ENCODE assay signal across 14 cellular contexts in the genomic region with DNA sequence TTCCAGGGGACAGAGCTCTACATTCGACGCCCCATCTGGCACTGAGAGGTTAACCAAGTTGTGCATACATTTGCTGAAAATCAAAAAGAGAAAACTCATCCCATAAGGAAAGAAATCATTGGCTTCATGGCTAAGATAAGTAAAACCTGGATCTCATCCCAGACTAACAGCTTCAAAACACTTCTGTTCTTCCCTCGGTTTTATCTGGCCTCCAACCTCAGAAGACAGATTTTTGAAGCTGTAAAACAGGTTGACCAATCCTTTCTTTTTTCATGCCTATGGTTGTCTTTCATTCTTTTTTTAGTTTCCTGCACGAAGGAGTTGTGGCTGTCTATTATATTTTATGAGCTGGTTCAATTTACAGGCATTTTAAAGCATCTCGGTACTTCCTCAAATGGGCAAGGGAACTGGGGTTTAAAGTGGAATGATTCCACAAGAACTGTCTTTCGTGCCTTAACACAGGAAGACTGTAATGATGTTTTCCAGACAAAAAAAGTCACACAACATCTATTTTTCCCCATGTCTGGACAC.
"Had no signal": no experiment of that assay in that cellular context is flagged by ENCODE, and none has a peak within 500 bp of the region (broad histone marks: within the 10 kb centered on the region; RNA-seq: fewer than 3 reads in every experiment).

No MANE protein-coding gene starts in this region.

- ATAC-seq: activated T-helper 17 cell treated with anti-CD3 and anti-CD28 coated beads, Interleukin-2, amount 50 U/mL, for 72 hours; natural killer cell treated with Interleukin-12 subunit alpha and Interleukin-12 subunit beta and Interleukin-15 and Interleukin-18, amount 100 ng/mL, for 72 hours; right cardiac atrium had no signal

- DNase-seq: activated B cell treated with CpG ODN at 0.5 μM for 24 hours; activated CD4-positive, alpha-beta T cell treated with anti-CD3 and anti-CD28 coated beads, Interleukin-2, amount 10 ng/mL, durations not matched to agents 7 days and 5 days; activated naive CD4-positive, alpha-beta T cell treated with anti-CD3 and anti-CD28 coated beads for 36 hours; activated T-cell treated with anti-CD3 and anti-CD28 coated beads for 4 hours; caudate nucleus; effector CD8-positive, alpha-beta T cell; hypothalamus; nucleus accumbens; right cardiac atrium; small intestine; tibial artery had no signal

- H3K4me3 ChIP-seq: coronary artery, tibial artery had no signal
